Comparison of ENCODE assay signal across 19 cellular contexts in the genomic region with DNA sequence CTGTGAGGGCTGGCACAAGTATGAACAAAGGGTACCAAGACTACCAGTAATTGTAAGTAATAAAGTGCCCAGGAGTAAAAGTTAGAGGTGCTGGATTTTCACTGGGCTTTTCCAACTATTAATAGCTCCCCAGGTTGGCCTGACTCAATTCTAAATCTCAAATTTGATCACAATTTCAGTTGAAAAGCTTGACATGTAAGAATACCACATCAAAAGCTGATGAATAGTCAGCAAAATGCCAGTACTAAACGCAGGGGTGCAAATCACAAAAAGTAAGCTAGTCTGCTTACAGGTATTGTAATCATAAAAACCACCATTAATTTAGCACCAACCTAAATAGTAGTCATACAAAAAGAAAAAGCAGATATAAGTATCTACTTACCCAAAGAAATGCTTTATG.
"Had no signal": no experiment of that assay in that cellular context is flagged by ENCODE, and none has a peak within 500 bp of the region (broad histone marks: within the 10 kb centered on the region; RNA-seq: fewer than 3 reads in every experiment).

No MANE protein-coding gene starts in this region.

- H3K27me3 Mint-ChIP-seq: naive thymus-derived CD8-positive, alpha-beta T cell; stimulated activated naive B cell treated with anti-CD40 and anti-IgM and Interleukin-4, amounts not matched to agents 10 μg/mL and 1 μg/mL and 100 μg/mL, for 72 hours had no signal

- H3K36me3 ChIP-seq: lower lobe of right lung, sigmoid colon, stomach, thyroid gland, vagina had no signal

- H3K9me3 ChIP-seq: lower lobe of right lung, psoas muscle, sigmoid colon, stomach, thyroid gland, vagina had no signal

- H3K27me3 ChIP-seq: dorsolateral prefrontal cortex, sigmoid colon, stomach, thyroid gland, vagina had no signal

- H3K36me3 Mint-ChIP-seq: naive thymus-derived CD8-positive, alpha-beta T cell; stimulated activated naive B cell treated with anti-CD40 and anti-IgM and Interleukin-4, amounts not matched to agents 10 μg/mL and 1 μg/mL and 100 μg/mL, for 72 hours had no signal

- H3K27ac Mint-ChIP-seq: nephron progenitor cell; stimulated activated naive B cell treated with anti-CD40 and anti-IgM and Interleukin-4, amounts not matched to agents 10 μg/mL and 1 μg/mL and 100 μg/mL, for 72 hours had no signal

- H3K4me3 ChIP-seq: dorsolateral prefrontal cortex, lower lobe of right lung, psoas muscle, sigmoid colon, stomach, thyroid gland, vagina had no signal

- DNase-seq: dorsolateral prefrontal cortex; effector CD4-positive, alpha-beta T cell; head of caudate nucleus; left ventricle myocardium superior; lower lobe of right lung; naive thymus-derived CD8-positive, alpha-beta T cell; nephron progenitor cell; nucleus accumbens; posterior cingulate gyrus; psoas muscle; right cardiac atrium; sigmoid colon; stimulated activated CD4-positive, alpha-beta T cell treated with anti-CD3 and anti-CD28 coated beads, Interleukin-2, amount 100 ng/mL, for 24 hours; stimulated activated CD4-positive, alpha-beta T cell treated with anti-CD3 and anti-CD28 coated beads, Interleukin-4, amount 100 ng/mL, for 4 hours; stimulated activated naive B cell treated with anti-CD40 and anti-IgM and Interleukin-4, amounts not matched to agents 10 μg/mL and 1 μg/mL and 100 μg/mL, for 72 hours; stomach; thyroid gland; trophoblast cell had no signal

- ATAC-seq: left ventricle myocardium superior; lower lobe of right lung; psoas muscle; right cardiac atrium; stimulated activated naive B cell treated with anti-CD40 and anti-IgM and Interleukin-4, amounts not matched to agents 10 μg/mL and 1 μg/mL and 100 μg/mL, for 72 hours had no signal

- H3K4me3 Mint-ChIP-seq: nephron progenitor cell; stimulated activated naive B cell treated with anti-CD40 and anti-IgM and Interleukin-4, amounts not matched to agents 10 μg/mL and 1 μg/mL and 100 μg/mL, for 72 hours had no signal

- H3K4me1 ChIP-seq: lower lobe of right lung, psoas muscle, sigmoid colon, stomach, thyroid gland, vagina had no signal

- H3K9me3 Mint-ChIP-seq: nephron progenitor cell had no signal

- H3K4me1 Mint-ChIP-seq: nephron progenitor cell; stimulated activated naive B cell treated with anti-CD40 and anti-IgM and Interleukin-4, amounts not matched to agents 10 μg/mL and 1 μg/mL and 100 μg/mL, for 72 hours had no signal

- H3K27ac ChIP-seq: dorsolateral prefrontal cortex, lower lobe of right lung, psoas muscle, sigmoid colon, stomach, thyroid gland, vagina had no signal
